In genomic region chr18:26479065-26479685, GRCh38 we compare ENCODE assay signal across 14 cellular contexts.
A peak's percentile ranks its signal among the peaks of the same experiment; 100 is the strongest.
DNase-seq lines count a peak whose midpoint lies in the region; ATAC-seq and TF ChIP-seq lines count a peak whose summit lies in the region.
"Had no signal": no experiment of that assay in that cellular context is flagged by ENCODE, and none has a peak within 500 bp of the region (broad histone marks: within the 10 kb centered on the region; RNA-seq: fewer than 3 reads in every experiment).

No MANE protein-coding gene starts in this region.

- WGBS in esophagus muscularis mucosa: 87% methylated on average over 27 of the region's 27 CpGs

- peaks cover 57% of the 10 kb centered on the region for H3K4me1 Mint-ChIP-seq in GM23338

- TF ChIP-seq CTCF in GM23338 (conservative IDR thresholded peaks at IDR 0.05; ENCODE audit: low read depth in 2 of 2) (no peak), colonic mucosa (IDR thresholded peaks at IDR 0.05) (no peak), foreskin fibroblast (IDR thresholded peaks at IDR 0.05; ENCODE audit: low read depth, low read length) (no peak), esophagus muscularis mucosa (IDR thresholded peaks at IDR 0.05) (no peak)

- H3K9me3 ChIP-seq in subcutaneous abdominal adipose tissue (ENCODE audit: control insufficient read depth in 5 of 5, low read length in 5 of 5) (no peaks in the 10 kb centered on the region), colonic mucosa (no peaks in the 10 kb centered on the region), esophagus muscularis mucosa (no peaks in the 10 kb centered on the region)
- H3K9me3 ChIP-seq: neutrophil had no signal

- no peaks in the 10 kb centered on the region; the same call in 1 of the 2 replicates for H3K9me2 ChIP-seq in GM23338 (ENCODE audit: insufficient read depth)

- peak overlapping the region in 2 of 5 donors; percentile 23 to 42 for H3K9ac ChIP-seq in subcutaneous abdominal adipose tissue (ENCODE audit: low read length in 5 of 5)
- H3K9ac ChIP-seq in colonic mucosa (ENCODE audit: low read depth in 2 of 2, low read length in 2 of 2): peak overlapping the region in 1 of 2 donors; percentile 15

- peaks cover 2% of the 10 kb centered on the region for H3K27me3 Mint-ChIP-seq in GM23338 (ENCODE audit: insufficient read depth, low read depth, poor library complexity)

- peak overlapping the region; percentile 53 for H3K4me3 Mint-ChIP-seq in GM23338

- H3F3A ChIP-seq in GM23338 (replicated peaks; ENCODE audit: low read depth): peaks cover 11% of the 10 kb centered on the region

- H3K27me3 ChIP-seq in GM23338 (ENCODE audit: insufficient read depth) (no peaks in the 10 kb centered on the region), subcutaneous abdominal adipose tissue (ENCODE audit: control insufficient read depth in 5 of 5, insufficient read depth in 4 of 5, low read length in 5 of 5) (no peaks in the 10 kb centered on the region), colonic mucosa (no peaks in the 10 kb centered on the region), esophagus muscularis mucosa (no peaks in the 10 kb centered on the region)
- H3K27me3 ChIP-seq: neutrophil had no signal

- no peak for TF ChIP-seq POLR2A in esophagus muscularis mucosa (IDR thresholded peaks at IDR 0.05; ENCODE audit: low read depth)

- TF ChIP-seq EP300 in esophagus muscularis mucosa (IDR thresholded peaks at IDR 0.05): no peak

- H3K4me3 ChIP-seq in GM23338 (peak overlapping the region; percentile 44), subcutaneous abdominal adipose tissue (ENCODE audit: low read depth in 1 of 5, low read length in 5 of 5) (peak overlapping the region in 4 of 5 donors; percentile 20 to 57 (median 34)), colonic mucosa (no peak overlapping the region), foreskin fibroblast (ENCODE audit: low read depth in 1 of 2, low read length in 2 of 2) (no peak overlapping the region), esophagus muscularis mucosa (no peak overlapping the region)
- H3K4me3 ChIP-seq: GM12878 had no signal

- ATAC-seq in GM23338: peak; percentile 42
- ATAC-seq: GM12878, left ventricle myocardium superior had no signal

- peak overlapping the region; percentile 86 for H3K27ac Mint-ChIP-seq in GM23338

- peak; percentile 56 for DNase-seq in GM23338 (ENCODE audit: low spot score)
- DNase-seq in astrocyte of the hippocampus (ENCODE audit: low read depth, low spot score): peak; percentile 22
- peak; percentile 34 for DNase-seq in iPS-NIHi11 (ENCODE audit: low spot score)
- DNase-seq in colonic mucosa: no peak
- DNase-seq in NOMO-1 treated with DMSO at 0.1 percent for 48 hours (lab: John Stamatoyannopoulos, UW; ENCODE audit: unreplicated experiment): no peak
- DNase-seq in foreskin fibroblast: no peak
- DNase-seq in esophagus muscularis mucosa (ENCODE audit: extremely low spot score): no peak
- DNase-seq: activated CD4-positive, CD25-positive, alpha-beta regulatory T cell; DMS79 treated with DMSO at 0.1 percent for 48 hours; effector CD8-positive, alpha-beta T cell; left ventricle myocardium superior had no signal

- H3K27ac ChIP-seq in GM23338 (ENCODE audit: low read depth) (peak overlapping the region; percentile 81), subcutaneous abdominal adipose tissue (ENCODE audit: low read depth, low read length) (peak overlapping the region; percentile 29), colonic mucosa (no peak overlapping the region), esophagus muscularis mucosa (replicated peaks in 1 of 4) (no peak overlapping the region)
- H3K27ac ChIP-seq: neutrophil had no signal

- H3K4me2 ChIP-seq in GM23338: peak overlapping the region; percentile 74

- intact Hi-C loops in colonic mucosa (cut with DNase I): no loop called here
- intact Hi-C loops in esophagus muscularis mucosa (cut with DNase I): no loop called here

- H3K36me3 Mint-ChIP-seq in GM23338 (ENCODE audit: low read depth): no peaks in the 10 kb centered on the region

- H2AFZ ChIP-seq in GM23338: peak overlapping the region; percentile 87

- H3K9me3 Mint-ChIP-seq in GM23338: no peaks in the 10 kb centered on the region

- H3K79me2 ChIP-seq in GM23338 (replicated peaks; ENCODE audit: insufficient read depth): no peaks in the 10 kb centered on the region

- H3K4me1 ChIP-seq in GM23338 (ENCODE audit: insufficient read depth) (peaks cover 47% of the 10 kb centered on the region), subcutaneous abdominal adipose tissue (ENCODE audit: control insufficient read depth in 5 of 5, insufficient read depth in 5 of 5, low read length in 5 of 5) (peaks cover 0 to 8% (median 0%) of the 10 kb centered on the region in 5 donors), colonic mucosa (no peaks in the 10 kb centered on the region), esophagus muscularis mucosa (no peaks in the 10 kb centered on the region)

- H3K36me3 ChIP-seq in GM23338 (ENCODE audit: insufficient read depth): no peaks in the 10 kb centered on the region
- no peaks in the 10 kb centered on the region for H3K36me3 ChIP-seq in subcutaneous abdominal adipose tissue (ENCODE audit: control insufficient read depth in 5 of 5, insufficient read depth in 5 of 5, low read length in 5 of 5)
- no peaks in the 10 kb centered on the region for H3K36me3 ChIP-seq in colonic mucosa
- peaks cover 0 to 11% (median 5%) of the 10 kb centered on the region in 4 donors for H3K36me3 ChIP-seq in esophagus muscularis mucosa
- H3K36me3 ChIP-seq: neutrophil had no signal

- H4K20me1 ChIP-seq in GM23338 (replicated peaks; ENCODE audit: insufficient read depth): no peaks in the 10 kb centered on the region

TF ChIP-seq in GM23338, 12 proteins besides CTCF, POLR2A, EP300 and RAD21:
- no peak for TF ChIP-seq ZNF331 (CRISPR knock-in tag; IDR thresholded peaks at IDR 0.05; ENCODE audit: low read depth)
- no peak for TF ChIP-seq ZNF114 (CRISPR knock-in tag; IDR thresholded peaks at IDR 0.05)
- no peak for TF ChIP-seq EZH2phosphoT487 (IDR thresholded peaks at IDR 0.05; ENCODE audit: unreplicated experiment)
- TF ChIP-seq CREB1 (CRISPR knock-in tag; IDR thresholded peaks at IDR 0.05; ENCODE audit: low read depth): no peak
- no peak for TF ChIP-seq ETS1 (IDR thresholded peaks at IDR 0.05)
- no peak for TF ChIP-seq STAT1 (IDR thresholded peaks at IDR 0.05; ENCODE audit: unreplicated experiment)

Comparison
In these comparisons a context has a peak if more than half of its experiments do, and no peak if none do; other contexts are left out.
1. DNase-seq: peak in GM23338 (single experiment), astrocyte of the hippocampus (single experiment) and iPS-NIHi11 (single experiment); none in colonic mucosa (single experiment), NOMO-1 treated with DMSO at 0.1 percent for 48 hours (single experiment), foreskin fibroblast (0 of 2) and esophagus muscularis mucosa (single experiment).
2. H3K27ac ChIP-seq: peak in GM23338 (single experiment) and subcutaneous abdominal adipose tissue (single experiment); none in colonic mucosa (single experiment) and esophagus muscularis mucosa (0 of 4).
3. H3K4me3 ChIP-seq: peak in GM23338 (single experiment) and subcutaneous abdominal adipose tissue (4 of 5); none in colonic mucosa (single experiment), foreskin fibroblast (0 of 2) and esophagus muscularis mucosa (0 of 4).